13 cellular contexts compared by ENCODE assay signal in genomic region chr14:92693998-92694780, GRCh38. TPM values are rescaled to one million over a fixed set of nuclear protein-coding genes. Genes with fewer than 3 reads are reported as not detected.
DNase-seq lines count a peak whose midpoint lies in the region; ATAC-seq, FAIRE-seq and TF ChIP-seq lines count a peak whose summit lies in the region.
"Had no signal": no experiment of that assay in that cellular context is flagged by ENCODE, and none has a peak within 500 bp of the region (broad histone marks: within the 10 kb centered on the region; RNA-seq: fewer than 3 reads in every experiment).

No MANE protein-coding gene starts in this region.

- H3K4me3 ChIP-seq in CD4-positive, CD25-positive, alpha-beta regulatory T cell (ENCODE audit: low read depth, low read length), result no peak overlapping the region
- H3K4me3 ChIP-seq in gastrocnemius medialis (no peak overlapping the region), coronary artery (no peak overlapping the region)
- H3K4me3 ChIP-seq: cardiac muscle cell, lower lobe of right lung, psoas muscle, transverse colon had no signal

- intact Hi-C loops in gastrocnemius medialis (cut with DNase I; ENCODE audit: low total_unique reads), result no loop called here

- no peak for FAIRE-seq in RCC 7860 (lab: Jason Lieb, UNC)
- FAIRE-seq: GM18507 had no signal

- no peak overlapping the region for H3K4me3 Mint-ChIP-seq in CD4-positive, CD25-positive, alpha-beta regulatory T cell

- H3K9me3 Mint-ChIP-seq in CD4-positive, CD25-positive, alpha-beta regulatory T cell, result peaks cover 0 to 2% (median 0%) of the 10 kb centered on the region in 7 donors

- H3K36me3 Mint-ChIP-seq in CD4-positive, CD25-positive, alpha-beta regulatory T cell, result no peaks in the 10 kb centered on the region

- peaks cover 14% of the 10 kb centered on the region for H3K4me1 ChIP-seq in CD4-positive, CD25-positive, alpha-beta regulatory T cell (ENCODE audit: control insufficient read depth, insufficient read depth, low read length, poor library complexity, severe bottlenecking)
- H3K4me1 ChIP-seq in gastrocnemius medialis, result peaks cover 0 to 6% of the 10 kb centered on the region in 2 donors
- H3K4me1 ChIP-seq: psoas muscle had no signal

- ATAC-seq in CD4-positive, CD25-positive, alpha-beta regulatory T cell (ENCODE audit: low read depth in 2 of 2), result peak; percentile 35 to 36
- peak; percentile 53 for ATAC-seq in left lobe of liver
- ATAC-seq in gastrocnemius medialis, result no peak
- no peak for ATAC-seq in HG02763 (IDR thresholded peaks at IDR 0.05; ENCODE audit: unreplicated experiment)
- ATAC-seq: lower lobe of right lung, psoas muscle had no signal

- H3K27me3 Mint-ChIP-seq in CD4-positive, CD25-positive, alpha-beta regulatory T cell, result peaks cover 26% of the 10 kb centered on the region

- H3K4me1 Mint-ChIP-seq in CD4-positive, CD25-positive, alpha-beta regulatory T cell, result peaks cover 0 to 37% (median 17%) of the 10 kb centered on the region in 4 donors

- TF ChIP-seq POLR2A in gastrocnemius medialis (IDR thresholded peaks at IDR 0.05), result no peak

- TF ChIP-seq CTCF in gastrocnemius medialis (IDR thresholded peaks at IDR 0.05 in 4 of 5, conservative IDR thresholded peaks at IDR 0.05 in 1 of 5) (no peak), coronary artery (IDR thresholded peaks at IDR 0.05) (no peak)

- peaks cover 6% of the 10 kb centered on the region for H3K36me3 ChIP-seq in CD4-positive, CD25-positive, alpha-beta regulatory T cell (ENCODE audit: control insufficient read depth, insufficient read depth, low read length)
- no peaks in the 10 kb centered on the region for H3K36me3 ChIP-seq in gastrocnemius medialis
- H3K36me3 ChIP-seq: cardiac muscle cell, lower lobe of right lung, transverse colon had no signal

- no peaks in the 10 kb centered on the region for H3K9me3 ChIP-seq in CD4-positive, CD25-positive, alpha-beta regulatory T cell (ENCODE audit: control insufficient read depth in 2 of 2, low read length in 2 of 2)
- no peaks in the 10 kb centered on the region for H3K9me3 ChIP-seq in gastrocnemius medialis
- H3K9me3 ChIP-seq: lower lobe of right lung, psoas muscle, transverse colon had no signal

- peaks cover 3% of the 10 kb centered on the region for H3K27me3 ChIP-seq in CD4-positive, CD25-positive, alpha-beta regulatory T cell (ENCODE audit: control insufficient read depth, insufficient read depth, low read length)
- H3K27me3 ChIP-seq in gastrocnemius medialis, result no peaks in the 10 kb centered on the region
- H3K27me3 ChIP-seq: cardiac muscle cell, transverse colon had no signal

- in situ Hi-C loops in gastrocnemius medialis (cut with MboI; ENCODE audit: low sequenced_read_pairs in 4 of 4), result no loop called here

- H3K27ac Mint-ChIP-seq in CD4-positive, CD25-positive, alpha-beta regulatory T cell, result peak overlapping the region; percentile 45 to 77 (median 70)

- DNase-seq in CD4-positive, CD25-positive, alpha-beta regulatory T cell, result no peak
- DNase-seq in EH (ENCODE audit: low read depth) (peak; percentile 22), RCC 7860 (ENCODE audit: low spot score) (peak; percentile 47), left lobe of liver (ENCODE audit: low spot score) (no peak), gastrocnemius medialis (no peak), coronary artery (ENCODE audit: low spot score) (no peak)
- DNase-seq in stimulated activated CD4-positive, alpha-beta T cell treated with anti-CD3 and anti-CD28 coated beads, Interleukin-12 subunit alpha, Interleukin-12 subunit beta, amount 100 ng/mL, for 4 hours, result no peak
- DNase-seq: lower lobe of right lung, psoas muscle, transverse colon had no signal

- H3K27ac ChIP-seq in CD4-positive, CD25-positive, alpha-beta regulatory T cell (ENCODE audit: insufficient read depth, low read length, poor library complexity, severe bottlenecking), result no peak overlapping the region
- H3K27ac ChIP-seq in gastrocnemius medialis (no peak overlapping the region), coronary artery (no peak overlapping the region)
- H3K27ac ChIP-seq: cardiac muscle cell, lower lobe of right lung, psoas muscle had no signal

RNA-seq across cellular contexts. Expression of gene LGMN, which starts 54.2 kb away (rescaled TPM):
- total RNA-seq in CD4-positive, CD25-positive, alpha-beta regulatory T cell, result 10.9 TPM
- 10 to 100 TPM; 15.4 to 34.4 (median 19.7) TPM for polyA plus RNA-seq in CD4-positive, CD25-positive, alpha-beta regulatory T cell
- 47.0 TPM for total RNA-seq in left lobe of liver
- total RNA-seq in gastrocnemius medialis, result 10 to 100 TPM; 53.5 to 78.5 (median 62.8) TPM

Comparison
In these comparisons a context has a peak if more than half of its experiments do, and no peak if none do; other contexts are left out.
1. ATAC-seq: peak in CD4-positive, CD25-positive, alpha-beta regulatory T cell (2 of 2) and left lobe of liver (single experiment); none in gastrocnemius medialis (0 of 2) and HG02763 (single experiment).
2. DNase-seq: peak in EH (single experiment) and RCC 7860 (single experiment); none in CD4-positive, CD25-positive, alpha-beta regulatory T cell (0 of 3), left lobe of liver (single experiment), gastrocnemius medialis (0 of 2), coronary artery (single experiment) and stimulated activated CD4-positive, alpha-beta T cell treated with anti-CD3 and anti-CD28 coated beads, Interleukin-12 subunit alpha, Interleukin-12 subunit beta, amount 100 ng/mL, for 4 hours (single experiment).